9 cellular contexts compared by ENCODE assay signal in genomic region chr1:32901823-32902534, GRCh38. TPM values are rescaled to one million over a fixed set of nuclear protein-coding genes. Genes with fewer than 3 reads are reported as not detected.
DNase-seq lines count a peak whose midpoint lies in the region; ATAC-seq, FAIRE-seq and TF ChIP-seq lines count a peak whose summit lies in the region.
"Had no signal": no experiment of that assay in that cellular context is flagged by ENCODE, and none has a peak within 500 bp of the region (broad histone marks: within the 10 kb centered on the region; RNA-seq: fewer than 3 reads in every experiment).

No MANE protein-coding gene starts in this region.

- H3K27me3 ChIP-seq in stomach smooth muscle (ENCODE audit: control insufficient read depth in 1 of 2, insufficient read depth in 2 of 2, low read length in 2 of 2): peaks cover 2 to 3% of the 10 kb centered on the region in 2 donors

- H3K36me3 ChIP-seq in kidney (ENCODE audit: control insufficient read depth in 1 of 2, insufficient read depth in 2 of 2, low read length in 2 of 2): no peaks in the 10 kb centered on the region
- H3K36me3 ChIP-seq in stomach smooth muscle (ENCODE audit: control insufficient read depth in 2 of 2, insufficient read depth in 2 of 2, low read length in 2 of 2): peaks cover 0 to 2% of the 10 kb centered on the region in 2 donors
- H3K36me3 ChIP-seq: BE2C had no signal

- no peak overlapping the region for H3K27ac Mint-ChIP-seq in T-helper 2 cell treated with Interferon-gamma antibody and Interleukin-4, amounts not matched to agents 5 μg/mL and 100 μg/mL, for 36 hours
- no peak overlapping the region for H3K27ac Mint-ChIP-seq in activated naive CD8-positive, alpha-beta T cell treated with anti-CD3 and anti-CD28 coated beads, Interleukin-2, amount 50 U/mL, for 24 hours

- H3K36me3 Mint-ChIP-seq in T-helper 2 cell treated with Interferon-gamma antibody and Interleukin-4, amounts not matched to agents 5 μg/mL and 100 μg/mL, for 36 hours (ENCODE audit: low read depth): peaks cover 1% of the 10 kb centered on the region
- H3K36me3 Mint-ChIP-seq in activated naive CD8-positive, alpha-beta T cell treated with anti-CD3 and anti-CD28 coated beads, Interleukin-2, amount 50 U/mL, for 24 hours (ENCODE audit: low read depth): no peaks in the 10 kb centered on the region

- no peak for DNase-seq in T-helper 2 cell treated with Interferon-gamma antibody and Interleukin-4, amounts not matched to agents 5 μg/mL and 100 μg/mL, for 36 hours (ENCODE audit: low spot score)
- DNase-seq in T-helper 2 cell: no peak
- DNase-seq in activated naive CD8-positive, alpha-beta T cell treated with anti-CD3 and anti-CD28 coated beads, Interleukin-2, amount 50 U/mL, for 24 hours: no peak
- DNase-seq in kidney: no peak
- no peak for DNase-seq in NCI-H1694 treated with DMSO at 0.1 percent for 48 hours (lab: John Stamatoyannopoulos, UW)
- no peak for DNase-seq in HCEC 1CT
- no peak for DNase-seq in D341Med (ENCODE audit: low spot score)
- DNase-seq: BE2C had no signal

- peaks cover 1% of the 10 kb centered on the region for H3K4me1 Mint-ChIP-seq in T-helper 2 cell treated with Interferon-gamma antibody and Interleukin-4, amounts not matched to agents 5 μg/mL and 100 μg/mL, for 36 hours (ENCODE audit: low read depth)
- peaks cover 4% of the 10 kb centered on the region for H3K4me1 Mint-ChIP-seq in activated naive CD8-positive, alpha-beta T cell treated with anti-CD3 and anti-CD28 coated beads, Interleukin-2, amount 50 U/mL, for 24 hours

- peak overlapping the region; percentile 72 for H3K4me3 Mint-ChIP-seq in T-helper 2 cell treated with Interferon-gamma antibody and Interleukin-4, amounts not matched to agents 5 μg/mL and 100 μg/mL, for 36 hours
- peak overlapping the region; percentile 70 for H3K4me3 Mint-ChIP-seq in activated naive CD8-positive, alpha-beta T cell treated with anti-CD3 and anti-CD28 coated beads, Interleukin-2, amount 50 U/mL, for 24 hours

- no peak for TF ChIP-seq CTCF in kidney (IDR thresholded peaks at IDR 0.05; ENCODE audit: borderline replicate concordance, extremely low read depth, insufficient read depth)

- H3K9me3 ChIP-seq in kidney (ENCODE audit: control insufficient read depth in 1 of 2, low read length in 2 of 2) (no peaks in the 10 kb centered on the region), stomach smooth muscle (ENCODE audit: control insufficient read depth in 2 of 2, low read length in 2 of 2) (no peaks in the 10 kb centered on the region)
- H3K9me3 ChIP-seq: BE2C had no signal

- H3K4me3 ChIP-seq in kidney (ENCODE audit: low read length in 2 of 2) (peak overlapping the region; percentile 36 to 60), stomach smooth muscle (ENCODE audit: low read length in 2 of 2) (peak overlapping the region; percentile 75 to 79)

- H3K9ac ChIP-seq in kidney (ENCODE audit: low read length in 2 of 2) (peak overlapping the region; percentile 30 to 66), stomach smooth muscle (ENCODE audit: low read length in 2 of 2) (peak overlapping the region; percentile 71 to 73)

- FAIRE-seq in kidney (lab: Jason Lieb, UNC): no peak

- no peaks in the 10 kb centered on the region for H3K9me3 Mint-ChIP-seq in T-helper 2 cell treated with Interferon-gamma antibody and Interleukin-4, amounts not matched to agents 5 μg/mL and 100 μg/mL, for 36 hours
- H3K9me3 Mint-ChIP-seq in activated naive CD8-positive, alpha-beta T cell treated with anti-CD3 and anti-CD28 coated beads, Interleukin-2, amount 50 U/mL, for 24 hours: no peaks in the 10 kb centered on the region

- peaks cover 0 to 8% of the 10 kb centered on the region in 2 donors for H3K4me1 ChIP-seq in kidney (ENCODE audit: control insufficient read depth in 1 of 2, insufficient read depth in 1 of 2, low read depth in 1 of 2, low read length in 2 of 2)
- H3K4me1 ChIP-seq in stomach smooth muscle (ENCODE audit: control insufficient read depth, insufficient read depth, low read length): peaks cover 13% of the 10 kb centered on the region
- H3K4me1 ChIP-seq: BE2C had no signal

- H3K27me3 Mint-ChIP-seq in T-helper 2 cell treated with Interferon-gamma antibody and Interleukin-4, amounts not matched to agents 5 μg/mL and 100 μg/mL, for 36 hours (ENCODE audit: low read depth): peaks cover 65% of the 10 kb centered on the region
- peaks cover 44% of the 10 kb centered on the region for H3K27me3 Mint-ChIP-seq in activated naive CD8-positive, alpha-beta T cell treated with anti-CD3 and anti-CD28 coated beads, Interleukin-2, amount 50 U/mL, for 24 hours

- intact Hi-C loops in kidney (cut with DNase I): no loop called here

- no peak for ATAC-seq in activated naive CD8-positive, alpha-beta T cell treated with anti-CD3 and anti-CD28 coated beads, Interleukin-2, amount 50 U/mL, for 24 hours

- no peak overlapping the region for H3K27ac ChIP-seq in kidney (ENCODE audit: low read depth in 2 of 2, low read length in 2 of 2)
- no peak overlapping the region for H3K27ac ChIP-seq in stomach smooth muscle (ENCODE audit: low read length)

RNA-seq across cellular contexts. Expression of gene TMEM54, which starts 0.8 kb away (rescaled TPM):
- total RNA-seq in kidney: 45.9 TPM
- 55.2 TPM for polyA plus RNA-seq in kidney (ENCODE audit: insufficient read depth, low read depth, low replicate concordance)

RNA-seq across cellular contexts. Expression of gene HPCA, which starts 15.7 kb away (rescaled TPM):
- 0.28 TPM for total RNA-seq in kidney
- polyA plus RNA-seq in kidney (ENCODE audit: insufficient read depth, low read depth, low replicate concordance): 1.2 TPM

RNA-seq across cellular contexts. Expression of gene FNDC5, which starts 31.3 kb away (rescaled TPM):
- 0.35 TPM for total RNA-seq in kidney
- 4.2 TPM for polyA plus RNA-seq in kidney (ENCODE audit: insufficient read depth, low read depth, low replicate concordance)
